ENCODE assay signal across 17 cellular contexts in the genomic region with DNA sequence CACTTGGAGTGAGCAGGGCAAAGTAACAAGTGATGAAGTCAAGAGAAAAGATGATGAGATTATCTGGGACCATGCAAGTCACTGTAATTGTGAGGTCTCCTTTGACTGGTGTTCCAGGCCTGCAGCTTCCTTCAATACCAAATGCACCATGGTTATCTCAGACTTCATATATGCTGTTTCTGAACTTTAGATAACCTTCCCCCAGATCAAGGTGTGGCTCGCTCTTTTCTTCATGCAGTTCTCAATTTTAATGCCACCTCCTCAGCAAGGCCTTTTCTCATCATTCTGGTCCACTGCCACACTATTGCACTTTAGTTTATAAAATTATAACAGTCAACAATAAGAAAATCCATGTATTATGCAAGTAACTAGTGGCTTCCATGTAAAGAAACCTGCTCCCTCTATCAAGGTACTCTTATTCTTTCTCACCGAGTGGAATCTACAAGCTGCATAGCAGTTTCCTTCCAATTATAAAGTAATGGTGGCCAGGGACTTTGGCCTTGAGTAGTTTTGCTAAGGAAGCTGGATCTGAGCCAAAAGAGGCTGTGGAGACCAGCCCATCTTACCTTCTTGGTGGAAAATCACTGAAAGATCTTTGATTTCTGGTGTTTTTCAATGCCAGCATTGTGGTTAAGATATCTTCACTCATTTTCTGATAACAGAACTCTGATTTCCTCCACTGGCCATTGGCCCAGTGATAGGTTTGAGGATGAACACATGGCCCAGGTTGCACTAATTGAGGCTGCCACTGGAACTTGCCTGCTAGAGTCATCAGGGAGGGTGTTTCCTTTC.
"Had no signal": no experiment of that assay in that cellular context is flagged by ENCODE, and none has a peak within 500 bp of the region (broad histone marks: within the 10 kb centered on the region; RNA-seq: fewer than 3 reads in every experiment).

No MANE protein-coding gene starts in this region.

- H3K27ac ChIP-seq: colonic mucosa, esophagus squamous epithelium, gastroesophageal sphincter, neutrophil, stomach, thoracic aorta, transverse colon had no signal

- DNase-seq: colonic mucosa; dermis blood vessel endothelial cell; esophagus squamous epithelium; foreskin fibroblast; glutamatergic neuron; mesendoderm; naive thymus-derived CD4-positive, alpha-beta T cell; nephron progenitor cell; posterior cingulate gyrus; stimulated activated naive CD4-positive, alpha-beta T cell; stomach; substantia nigra; transverse colon had no signal

- H3K27me3 ChIP-seq: colonic mucosa, esophagus squamous epithelium, gastroesophageal sphincter, neutrophil, stomach, transverse colon had no signal

- H3K4me1 ChIP-seq: colonic mucosa, esophagus squamous epithelium, gastroesophageal sphincter, stomach had no signal

- H3K9me3 ChIP-seq: colonic mucosa, esophagus squamous epithelium, gastroesophageal sphincter, neutrophil, stomach, thoracic aorta, transverse colon had no signal

- ATAC-seq: gastroesophageal sphincter; naive thymus-derived CD4-positive, alpha-beta T cell; sciatic nerve had no signal

- H3K4me3 ChIP-seq: colonic mucosa, esophagus squamous epithelium, gastroesophageal sphincter, stomach, thoracic aorta, transverse colon had no signal

- H3K36me3 ChIP-seq: colonic mucosa, esophagus squamous epithelium, gastroesophageal sphincter, neutrophil, stomach, thoracic aorta, transverse colon had no signal
